ENCODE assay signal across 29 cellular contexts in genomic region chr3:108495717-108496116, GRCh38. TPM values are rescaled to one million over a fixed set of nuclear protein-coding genes. Genes with fewer than 3 reads are reported as not detected.
"Had no signal": no experiment of that assay in that cellular context is flagged by ENCODE, and none has a peak within 500 bp of the region (broad histone marks: within the 10 kb centered on the region; RNA-seq: fewer than 3 reads in every experiment).

No MANE protein-coding gene starts in this region.

- H3K4me3 ChIP-seq: adrenal gland, body of pancreas, cardiac muscle cell had no signal

- DNase-seq: activated B cell treated with CpG ODN at 0.5 μM for 24 hours; activated CD4-positive, alpha-beta memory T cell treated with anti-CD3 and anti-CD28 coated beads for 36 hours; activated CD4-positive, alpha-beta T cell treated with anti-CD3 and anti-CD28 coated beads for 4 hours; activated CD4-positive, alpha-beta T cell treated with anti-CD3 and anti-CD28 coated beads, Interleukin-2, amount 10 ng/mL, durations not matched to agents 24 days and 14 days; activated CD4-positive, alpha-beta T cell treated with anti-CD3 and anti-CD28 coated beads, Interleukin-2, amount 50 U/mL, for 1 hour; activated CD4-positive, alpha-beta T cell treated with anti-CD3 and anti-CD28 coated beads, Interleukin-2, amount 50 U/mL, for 4 hours; activated CD4-positive, CD25-positive, alpha-beta regulatory T cell treated with anti-CD3 and anti-CD28 coated beads, Interleukin-2, amount 50 U/mL, for 72 hours; activated CD8-positive, alpha-beta memory T cell treated with anti-CD3 and anti-CD28 coated beads, Interleukin-2, amount 50 U/mL, for 4 hours; activated CD8-positive, alpha-beta T cell treated with anti-CD3 and anti-CD28 coated beads for 36 hours; activated gamma-delta T cell; activated naive CD4-positive, alpha-beta T cell treated with anti-CD3 and anti-CD28 coated beads, Interleukin-2, amount 10 ng/mL, durations not matched to agents 7 days and 5 days; activated naive CD4-positive, alpha-beta T cell treated with Interleukin-2 at 50 U/mL for 16 hours; activated naive CD8-positive, alpha-beta T cell treated with anti-CD3 and anti-CD28 coated beads, Interleukin-2, amount 10 ng/mL, durations not matched to agents 7 days and 5 days; activated naive CD8-positive, alpha-beta T cell treated with anti-CD3 and anti-CD28 coated beads, Interleukin-2, amount 50 U/mL, for 24 hours; activated T-cell treated with anti-CD3 and anti-CD28 coated beads for 4 hours; activated T-cell treated with anti-CD3 and anti-CD28 coated beads, Interleukin-2, amount 50 U/mL, for 1 hour; activated T-cell treated with anti-CD3 and anti-CD28 coated beads, Interleukin-2, amount 50 U/mL, for 4 hours; activated T-cell treated with anti-CD3 and anti-CD28 coated beads, Interleukin-2, amount 50 U/mL, for 72 hours; adrenal gland; amniotic stem cell; aorta; body of pancreas; caudate nucleus; cerebellar nuclear complex; T-helper 1 cell; T-helper 2 cell; T-helper 9 cell had no signal

- H3K4me1 ChIP-seq: adrenal gland, body of pancreas had no signal

- ATAC-seq: activated CD8-positive, alpha-beta T cell treated with anti-CD3 and anti-CD28 coated beads for 36 hours; activated naive CD8-positive, alpha-beta T cell treated with anti-CD3 and anti-CD28 coated beads, Interleukin-2, amount 50 U/mL, for 24 hours; activated T-cell treated with anti-CD3 and anti-CD28 coated beads, Interleukin-2, amount 50 U/mL, for 4 hours; activated T-cell treated with anti-CD3 and anti-CD28 coated beads, Interleukin-2, amount 50 U/mL, for 72 hours; activated T-helper 17 cell treated with anti-CD3 and anti-CD28 coated beads, Interleukin-2, amount 50 U/mL, for 72 hours; body of pancreas had no signal

- H3K27ac ChIP-seq: adrenal gland, body of pancreas, cardiac muscle cell had no signal

- H3K9me3 ChIP-seq: adrenal gland, body of pancreas had no signal

- H3K27me3 ChIP-seq: adrenal gland, body of pancreas, cardiac muscle cell had no signal

- H3K36me3 ChIP-seq: adrenal gland, cardiac muscle cell had no signal

RNA-seq across cellular contexts. Expression of gene MYH15, which starts 14.7 kb away (rescaled TPM):
- total RNA-seq: body of pancreas had no signal
